15 cellular contexts compared by ENCODE assay signal in the genomic region with DNA sequence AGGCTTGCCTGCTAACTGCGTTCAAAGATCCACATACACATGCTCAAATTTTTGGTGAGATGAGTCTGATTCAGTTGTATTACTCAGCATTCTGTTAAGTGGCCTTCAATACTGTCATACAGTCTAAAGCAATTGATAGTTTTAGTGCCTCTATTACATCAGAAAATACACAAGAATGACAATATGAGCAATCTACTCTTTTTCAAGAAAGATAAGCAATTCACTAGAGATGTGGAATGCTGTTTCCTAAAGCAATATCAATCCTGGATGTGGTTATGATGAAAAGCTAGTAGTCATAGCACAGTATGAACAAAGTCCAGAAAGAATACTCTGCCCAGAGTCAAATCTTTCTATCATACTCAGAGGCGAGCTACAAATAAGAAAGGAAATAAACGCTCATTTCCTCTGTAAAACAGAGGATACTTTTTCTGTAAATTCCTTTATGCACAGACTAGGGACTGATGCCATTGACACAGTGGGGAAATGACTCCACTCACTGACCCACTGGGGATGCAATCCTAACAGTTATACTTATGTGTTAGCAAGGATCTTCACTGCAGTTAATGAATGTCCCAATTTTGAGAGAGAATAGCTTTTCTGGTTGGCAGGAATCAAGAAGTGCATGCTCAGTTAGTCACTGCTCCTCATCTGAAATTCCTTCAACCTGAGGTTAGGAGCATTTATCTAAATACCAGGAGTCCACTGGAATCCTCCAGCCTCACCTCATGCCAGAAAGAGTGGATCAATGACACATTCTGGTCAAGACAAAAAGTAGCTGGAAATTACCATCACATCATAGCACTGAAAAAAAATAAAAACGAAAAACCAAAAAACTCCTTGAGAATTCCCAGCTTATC.
DNase-seq lines count a peak whose midpoint lies in the region; ATAC-seq, FAIRE-seq and TF ChIP-seq lines count a peak whose summit lies in the region.
"Had no signal": no experiment of that assay in that cellular context is flagged by ENCODE, and none has a peak within 500 bp of the region (broad histone marks: within the 10 kb centered on the region; RNA-seq: fewer than 3 reads in every experiment).

No MANE protein-coding gene starts in this region.

- in situ Hi-C loops in brain microvascular endothelial cell (cut with HindIII; ENCODE audit: low pct_ligation_motif_present, low sequenced_read_pairs): no loop called here

- FAIRE-seq in urothelium cell line (lab: Jason Lieb, UNC): no peak

- TF ChIP-seq CTCF in brain microvascular endothelial cell (IDR thresholded peaks at IDR 0.05; ENCODE audit: low read depth, low read length, missing control alignments): no peak

- H3K36me3 ChIP-seq in brain microvascular endothelial cell (replicated peaks): no peaks in the 10 kb centered on the region
- H3K36me3 ChIP-seq: ovary, suprapubic skin had no signal

- ATAC-seq in SK-N-SH treated with all-trans-retinoic acid at 6 μM for 48 hours: peak; percentile 59; the same call in 2 of the 3 replicates
- no peak for ATAC-seq in HG03095 (IDR thresholded peaks at IDR 0.05; ENCODE audit: unreplicated experiment)
- ATAC-seq: foreskin keratinocyte, left ventricle myocardium superior had no signal

- no peaks in the 10 kb centered on the region for H3K27me3 ChIP-seq in brain microvascular endothelial cell (replicated peaks)
- H3K27me3 ChIP-seq: ovary, suprapubic skin had no signal

- peak; percentile 69 for DNase-seq in GM03348 (ENCODE audit: low spot score)
- DNase-seq in glomerular visceral epithelial cell (ENCODE audit: extremely low spot score): peak; percentile 93
- DNase-seq in urothelium cell line (ENCODE audit: low spot score): peak; percentile 28
- DNase-seq in DMS79 treated with DMSO at 0.1 percent for 48 hours (lab: John Stamatoyannopoulos, UW): no peak
- no peak for DNase-seq in brain microvascular endothelial cell
- DNase-seq: activated CD4-positive, CD25-positive, alpha-beta regulatory T cell; H9; left ventricle myocardium superior; NCI-H345; ovary; stimulated activated CD4-positive, alpha-beta T cell treated with anti-CD3 and anti-CD28 coated beads, Interleukin-4, amount 100 ng/mL, for 24 hours had no signal

- H3K27ac ChIP-seq in brain microvascular endothelial cell: no peak overlapping the region
- H3K27ac ChIP-seq: foreskin keratinocyte, ovary, suprapubic skin had no signal

- no peak overlapping the region for H3K4me3 ChIP-seq in brain microvascular endothelial cell (ENCODE audit: low read depth, low read length)
- H3K4me3 ChIP-seq: ovary, suprapubic skin had no signal

TF ChIP-seq in SK-N-SH treated with all-trans-retinoic acid at 6 μM for 48 hours, 23 proteins besides CTCF, POLR2A, EP300 and RAD21:
- TF ChIP-seq SNAI2 (CRISPR knock-in tag; IDR thresholded peaks at IDR 0.05) (no peak), CREB5 (CRISPR knock-in tag; IDR thresholded peaks at IDR 0.05; ENCODE audit: low read depth) (no peak), RARB (CRISPR knock-in tag; IDR thresholded peaks at IDR 0.05) (no peak), ZNF8 (CRISPR knock-in tag; IDR thresholded peaks at IDR 0.05) (no peak), ZNF70 (CRISPR knock-in tag; IDR thresholded peaks at IDR 0.05) (no peak), PATZ1 (CRISPR knock-in tag; IDR thresholded peaks at IDR 0.05; ENCODE audit: borderline replicate concordance) (no peak), ZFP3 (CRISPR knock-in tag; IDR thresholded peaks at IDR 0.05) (no peak), GLIS3 (CRISPR knock-in tag; IDR thresholded peaks at IDR 0.05) (no peak), ZC3H10 (CRISPR knock-in tag; IDR thresholded peaks at IDR 0.05) (no peak), ARNTL (CRISPR knock-in tag; IDR thresholded peaks at IDR 0.05; ENCODE audit: borderline replicate concordance, low read depth) (no peak), ZFP30 (CRISPR knock-in tag; IDR thresholded peaks at IDR 0.05) (no peak), PPARA (CRISPR knock-in tag; IDR thresholded peaks at IDR 0.05; ENCODE audit: borderline replicate concordance) (no peak)
- TF ChIP-seq, protein P1, sequence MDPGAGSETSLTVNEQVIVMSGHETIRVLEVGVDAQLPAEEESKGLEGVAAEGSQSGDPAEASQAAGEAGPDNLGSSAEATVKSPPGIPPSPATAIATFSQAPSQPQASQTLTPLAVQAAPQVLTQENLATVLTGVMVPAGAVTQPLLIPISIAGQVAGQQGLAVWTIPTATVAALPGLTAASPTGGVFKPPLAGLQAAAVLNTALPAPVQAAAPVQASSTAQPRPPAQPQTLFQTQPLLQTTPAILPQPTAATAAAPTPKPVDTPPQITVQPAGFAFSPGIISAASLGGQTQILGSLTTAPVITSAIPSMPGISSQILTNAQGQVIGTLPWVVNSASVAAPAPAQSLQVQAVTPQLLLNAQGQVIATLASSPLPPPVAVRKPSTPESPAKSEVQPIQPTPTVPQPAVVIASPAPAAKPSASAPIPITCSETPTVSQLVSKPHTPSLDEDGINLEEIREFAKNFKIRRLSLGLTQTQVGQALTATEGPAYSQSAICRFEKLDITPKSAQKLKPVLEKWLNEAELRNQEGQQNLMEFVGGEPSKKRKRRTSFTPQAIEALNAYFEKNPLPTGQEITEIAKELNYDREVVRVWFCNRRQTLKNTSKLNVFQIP (CRISPR knock-in tag; IDR thresholded peaks at IDR 0.05; ENCODE audit: borderline replicate concordance, low read depth): no peak
- TF ChIP-seq, protein P2, sequence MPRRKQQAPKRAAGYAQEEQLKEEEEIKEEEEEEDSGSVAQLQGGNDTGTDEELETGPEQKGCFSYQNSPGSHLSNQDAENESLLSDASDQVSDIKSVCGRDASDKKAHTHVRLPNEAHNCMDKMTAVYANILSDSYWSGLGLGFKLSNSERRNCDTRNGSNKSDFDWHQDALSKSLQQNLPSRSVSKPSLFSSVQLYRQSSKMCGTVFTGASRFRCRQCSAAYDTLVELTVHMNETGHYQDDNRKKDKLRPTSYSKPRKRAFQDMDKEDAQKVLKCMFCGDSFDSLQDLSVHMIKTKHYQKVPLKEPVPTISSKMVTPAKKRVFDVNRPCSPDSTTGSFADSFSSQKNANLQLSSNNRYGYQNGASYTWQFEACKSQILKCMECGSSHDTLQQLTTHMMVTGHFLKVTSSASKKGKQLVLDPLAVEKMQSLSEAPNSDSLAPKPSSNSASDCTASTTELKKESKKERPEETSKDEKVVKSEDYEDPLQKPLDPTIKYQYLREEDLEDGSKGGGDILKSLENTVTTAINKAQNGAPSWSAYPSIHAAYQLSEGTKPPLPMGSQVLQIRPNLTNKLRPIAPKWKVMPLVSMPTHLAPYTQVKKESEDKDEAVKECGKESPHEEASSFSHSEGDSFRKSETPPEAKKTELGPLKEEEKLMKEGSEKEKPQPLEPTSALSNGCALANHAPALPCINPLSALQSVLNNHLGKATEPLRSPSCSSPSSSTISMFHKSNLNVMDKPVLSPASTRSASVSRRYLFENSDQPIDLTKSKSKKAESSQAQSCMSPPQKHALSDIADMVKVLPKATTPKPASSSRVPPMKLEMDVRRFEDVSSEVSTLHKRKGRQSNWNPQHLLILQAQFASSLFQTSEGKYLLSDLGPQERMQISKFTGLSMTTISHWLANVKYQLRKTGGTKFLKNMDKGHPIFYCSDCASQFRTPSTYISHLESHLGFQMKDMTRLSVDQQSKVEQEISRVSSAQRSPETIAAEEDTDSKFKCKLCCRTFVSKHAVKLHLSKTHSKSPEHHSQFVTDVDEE (CRISPR knock-in tag; IDR thresholded peaks at IDR 0.05): no peak

Comparison
In these comparisons a context has a peak if more than half of its experiments do, and no peak if none do; other contexts are left out.
1. DNase-seq: peak in GM03348 (single experiment), glomerular visceral epithelial cell (single experiment) and urothelium cell line (single experiment); none in DMS79 treated with DMSO at 0.1 percent for 48 hours (single experiment) and brain microvascular endothelial cell (single experiment).